Comparison of ENCODE assay signal across 17 cellular contexts in the genomic region with DNA sequence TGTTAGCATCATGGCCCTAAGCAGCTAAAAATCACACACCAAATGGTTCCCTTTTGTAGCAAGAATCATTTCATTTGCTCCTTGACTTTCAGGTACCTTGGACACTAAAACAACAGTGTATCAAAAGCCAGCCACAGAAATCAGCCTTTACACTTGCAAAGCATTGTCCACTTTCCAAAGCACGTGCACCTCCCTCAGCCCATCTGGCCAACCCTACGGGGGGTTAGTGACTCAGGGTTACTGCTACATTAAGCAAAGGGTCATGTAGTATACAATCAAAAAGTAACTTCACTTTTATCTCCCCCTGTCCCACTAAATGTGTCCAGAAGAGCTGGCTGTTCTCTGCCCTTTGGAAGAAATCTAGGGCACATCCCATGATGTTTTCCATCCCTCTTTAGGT.
DNase-seq lines count a peak whose midpoint lies in the region; ATAC-seq and TF ChIP-seq lines count a peak whose summit lies in the region.
"Had no signal": no experiment of that assay in that cellular context is flagged by ENCODE, and none has a peak within 500 bp of the region (broad histone marks: within the 10 kb centered on the region; RNA-seq: fewer than 3 reads in every experiment).

No MANE protein-coding gene starts in this region.

- intact Hi-C loops in lower lobe of right lung (cut with DNase I), result no loop called here

- H3F3A ChIP-seq in OCI-LY1 (ENCODE audit: insufficient read depth, low read length), result no peaks in the 10 kb centered on the region

- H4K20me1 ChIP-seq in BLaER1 (no peaks in the 10 kb centered on the region), DND-41 (ENCODE audit: insufficient read depth, low read length) (peaks cover 59% of the 10 kb centered on the region), OCI-LY1 (ENCODE audit: insufficient read depth, low read length) (no peaks in the 10 kb centered on the region)

- peaks cover 83% of the 10 kb centered on the region for H3K4me1 ChIP-seq in BLaER1
- H3K4me1 ChIP-seq in DND-41 (ENCODE audit: insufficient read depth, low read length), result peaks cover 33% of the 10 kb centered on the region
- H3K4me1 ChIP-seq in OCI-LY1 (ENCODE audit: insufficient read depth, low read length, severe bottlenecking), result peaks cover 22% of the 10 kb centered on the region
- peaks cover 84% of the 10 kb centered on the region for H3K4me1 ChIP-seq in lower lobe of right lung

- no peak overlapping the region for H3K4me3 ChIP-seq in BLaER1
- H3K4me3 ChIP-seq in DND-41 (ENCODE audit: low read depth in 1 of 2, low read length in 2 of 2), result no peak overlapping the region
- no peak overlapping the region for H3K4me3 ChIP-seq in OCI-LY1 (ENCODE audit: low read depth, low read length, poor library complexity, severe bottlenecking)
- no peak overlapping the region for H3K4me3 ChIP-seq in lower lobe of right lung
- H3K4me3 ChIP-seq: GM12878, GM23338, K562 had no signal

- H3K79me2 ChIP-seq in DND-41 (ENCODE audit: insufficient read depth, low read length) (peaks cover 98% of the 10 kb centered on the region), OCI-LY1 (ENCODE audit: insufficient read depth, low read length) (no peaks in the 10 kb centered on the region)

- no peak overlapping the region for H3K27ac ChIP-seq in BLaER1
- H3K27ac ChIP-seq in DND-41 (ENCODE audit: low read length), result peak overlapping the region; percentile 12; the same call in 1 of the 2 replicates
- H3K27ac ChIP-seq in OCI-LY1 (ENCODE audit: low read depth, low read length, poor library complexity, severe bottlenecking), result peak overlapping the region; percentile 22
- H3K27ac ChIP-seq in lower lobe of right lung, result peak overlapping the region; percentile 31

- H3K4me2 ChIP-seq in BLaER1 (peak overlapping the region; percentile 41; the same call in 1 of the 2 replicates), DND-41 (ENCODE audit: insufficient read depth, low read length) (no peak overlapping the region), OCI-LY1 (ENCODE audit: low read length) (no peak overlapping the region)
- H3K4me2 ChIP-seq: GM23338 had no signal

- no peaks in the 10 kb centered on the region for H3K9me3 ChIP-seq in BLaER1
- no peaks in the 10 kb centered on the region for H3K9me3 ChIP-seq in DND-41 (ENCODE audit: insufficient read depth, low read length, severe bottlenecking)
- no peaks in the 10 kb centered on the region for H3K9me3 ChIP-seq in OCI-LY1 (ENCODE audit: low read length)
- no peaks in the 10 kb centered on the region for H3K9me3 ChIP-seq in lower lobe of right lung

- H3K9me2 ChIP-seq in OCI-LY1 (ENCODE audit: low read depth, low read length), result no peaks in the 10 kb centered on the region

- no peaks in the 10 kb centered on the region for H3K36me3 ChIP-seq in BLaER1
- H3K36me3 ChIP-seq in DND-41 (ENCODE audit: insufficient read depth, low read length), result peaks cover 30% of the 10 kb centered on the region
- no peaks in the 10 kb centered on the region for H3K36me3 ChIP-seq in OCI-LY1 (ENCODE audit: insufficient read depth, low read length)
- H3K36me3 ChIP-seq in lower lobe of right lung, result no peaks in the 10 kb centered on the region

- TF ChIP-seq CTCF in DND-41 (IDR thresholded peaks at IDR 0.05; ENCODE audit: borderline replicate concordance, extremely low read depth, low read length, poor library complexity, severe bottlenecking) (no peak), OCI-LY1 (IDR thresholded peaks at IDR 0.05; ENCODE audit: low read length) (no peak), lower lobe of right lung (IDR thresholded peaks at IDR 0.05) (no peak)

- no peak for DNase-seq in DND-41
- no peak for DNase-seq in lower lobe of right lung
- no peak for DNase-seq in SKM-1 (lab: John Stamatoyannopoulos, UW; ENCODE audit: unreplicated experiment)
- DNase-seq: HCEC 1CT, NCI-H1417, NCI-H187 treated with DMSO at 0.1 percent for 48 hours, NCI-H2227 treated with DMSO at 0.1 percent for 48 hours, NCI-H510A treated with DMSO at 0.1 percent for 48 hours, NCI-H82, SW 1271 had no signal

- no peaks in the 10 kb centered on the region for H3K27me3 ChIP-seq in BLaER1
- H3K27me3 ChIP-seq in DND-41 (ENCODE audit: insufficient read depth, low read length, poor library complexity), result no peaks in the 10 kb centered on the region
- H3K27me3 ChIP-seq in OCI-LY1 (ENCODE audit: insufficient read depth, low read length), result no peaks in the 10 kb centered on the region
- H3K27me3 ChIP-seq in lower lobe of right lung (ENCODE audit: low read depth), result no peaks in the 10 kb centered on the region

- ATAC-seq in DND-41 (ENCODE audit: insufficient read depth, low read depth), result no peak
- ATAC-seq in lower lobe of right lung, result no peak
- ATAC-seq in activated CD4-positive, CD25-positive, alpha-beta regulatory T cell treated with anti-CD3 and anti-CD28 coated beads, Interleukin-2, amount 50 U/mL, for 24 hours, result no peak
- no peak for ATAC-seq in HG02642 (IDR thresholded peaks at IDR 0.05; ENCODE audit: poor library complexity, unreplicated experiment)
- ATAC-seq: GM12878, GM23338, K562 had no signal

- no peak overlapping the region for H2AFZ ChIP-seq in DND-41 (ENCODE audit: low read depth, low read length)
- no peak overlapping the region for H2AFZ ChIP-seq in OCI-LY1 (ENCODE audit: low read length)
- H2AFZ ChIP-seq: GM23338 had no signal

- H3K9ac ChIP-seq in BLaER1 (no peak overlapping the region), DND-41 (ENCODE audit: low read depth, low read length) (no peak overlapping the region), OCI-LY1 (ENCODE audit: low read length) (no peak overlapping the region)
